In genomic region chr4:122963222-122963621, GRCh38 we compare ENCODE assay signal across 1 cellular context.
TF ChIP-seq lines count a peak whose summit lies in the region.

No MANE protein-coding gene starts in this region.

TF ChIP-seq in GM12878, 131 proteins besides CTCF, POLR2A, EP300 and RAD21 (continued from another document):
- TF ChIP-seq PRDM15 (CRISPR knock-in tag; IDR thresholded peaks at IDR 0.05) (no peak), ZNF207 (IDR thresholded peaks at IDR 0.05; ENCODE audit: borderline replicate concordance) (no peak), ZNF217 (IDR thresholded peaks at IDR 0.05) (no peak), PML (IDR thresholded peaks at IDR 0.05; ENCODE audit: low read length) (no peak), ZNF622 (IDR thresholded peaks at IDR 0.05) (no peak), CHD1 (IDR thresholded peaks at IDR 0.05; ENCODE audit: low read depth, low read length) (no peak), CHD2 (IDR thresholded peaks at IDR 0.05; ENCODE audit: borderline replicate concordance, low read depth, low read length) (no peak), JUND (IDR thresholded peaks at IDR 0.05; ENCODE audit: low read depth, low read length) (no peak), HDAC2 (IDR thresholded peaks at IDR 0.05) (no peak), E2F8 (IDR thresholded peaks at IDR 0.05; ENCODE audit: low read depth, partially characterized antibody) (no peak), ZNF384 (IDR thresholded peaks at IDR 0.05; ENCODE audit: borderline replicate concordance, low read depth, low read length) (no peak), RAD51 (IDR thresholded peaks at IDR 0.05) (no peak)
